Comparison of ENCODE assay signal across 20 cellular contexts in genomic region chr4:125991398-125991797, GRCh38.
"Had no signal": no experiment of that assay in that cellular context is flagged by ENCODE, and none has a peak within 500 bp of the region (broad histone marks: within the 10 kb centered on the region; RNA-seq: fewer than 3 reads in every experiment).

No MANE protein-coding gene starts in this region.

- H3K9me3 ChIP-seq: body of pancreas, colonic mucosa, gastroesophageal sphincter, heart left ventricle, left ventricle myocardium inferior, testis had no signal

- H3K36me3 ChIP-seq: colonic mucosa, gastroesophageal sphincter, heart left ventricle, left ventricle myocardium inferior had no signal

- H3K4me1 ChIP-seq: body of pancreas, colonic mucosa, heart left ventricle, left ventricle myocardium inferior, testis had no signal

- H3K4me1 Mint-ChIP-seq: activated B cell treated with CpG ODN at 0.5 μM for 24 hours; natural killer cell; stimulated activated effector memory CD8-positive, alpha-beta T cell treated with anti-CD3 and anti-CD28 coated beads, Interleukin-12 subunit alpha, Interleukin-12 subunit beta, amount 100 ng/mL, for 72 hours; T-cell had no signal

- H3K27ac Mint-ChIP-seq: activated B cell treated with CpG ODN at 0.5 μM for 24 hours; activated naive CD4-positive, alpha-beta T cell treated with anti-CD3 and anti-CD28 coated beads for 36 hours; natural killer cell; stimulated activated effector memory CD8-positive, alpha-beta T cell treated with anti-CD3 and anti-CD28 coated beads, Interleukin-12 subunit alpha, Interleukin-12 subunit beta, amount 100 ng/mL, for 72 hours; T-cell; type B pancreatic cell had no signal

- H3K4me3 Mint-ChIP-seq: activated B cell treated with CpG ODN at 0.5 μM for 24 hours; activated naive CD4-positive, alpha-beta T cell treated with anti-CD3 and anti-CD28 coated beads for 36 hours; activated T-cell treated with anti-CD3 and anti-CD28 coated beads, Interleukin-2, amount 50 U/mL, for 4 hours; natural killer cell; stimulated activated effector memory CD8-positive, alpha-beta T cell treated with anti-CD3 and anti-CD28 coated beads, Interleukin-12 subunit alpha, Interleukin-12 subunit beta, amount 100 ng/mL, for 72 hours; T-cell; type B pancreatic cell had no signal

- H3K36me3 Mint-ChIP-seq: natural killer cell; stimulated activated effector memory CD8-positive, alpha-beta T cell treated with anti-CD3 and anti-CD28 coated beads, Interleukin-12 subunit alpha, Interleukin-12 subunit beta, amount 100 ng/mL, for 72 hours; T-cell; type B pancreatic cell had no signal

- H3K27me3 Mint-ChIP-seq: activated B cell treated with CpG ODN at 0.5 μM for 24 hours, T-cell had no signal

- H3K4me3 ChIP-seq: body of pancreas, colonic mucosa, gastroesophageal sphincter, heart left ventricle, left ventricle myocardium inferior, testis had no signal

- H3K27me3 ChIP-seq: body of pancreas, colonic mucosa, gastroesophageal sphincter, heart left ventricle, testis had no signal

- H3K27ac ChIP-seq: body of pancreas, colonic mucosa, gastroesophageal sphincter, heart left ventricle, left ventricle myocardium inferior, testis had no signal

- FAIRE-seq: endometrium had no signal

- ATAC-seq: activated T-cell treated with anti-CD3 and anti-CD28 coated beads, Interleukin-2, amount 50 U/mL, for 4 hours; body of pancreas; gastroesophageal sphincter; heart left ventricle; natural killer cell; sciatic nerve; stimulated activated effector memory CD8-positive, alpha-beta T cell treated with anti-CD3 and anti-CD28 coated beads, Interleukin-12 subunit alpha, Interleukin-12 subunit beta, amount 100 ng/mL, for 72 hours; T-cell had no signal

- H3K9me3 Mint-ChIP-seq: activated B cell treated with CpG ODN at 0.5 μM for 24 hours, type B pancreatic cell had no signal

- DNase-seq: activated B cell treated with CpG ODN at 0.5 μM for 24 hours; activated CD4-positive, alpha-beta T cell treated with anti-CD3 and anti-CD28 coated beads for 48 hours; activated CD8-positive, alpha-beta memory T cell treated with anti-CD3 and anti-CD28 coated beads, Interleukin-2, amount 50 U/mL, for 4 hours; activated naive CD4-positive, alpha-beta T cell treated with anti-CD3 and anti-CD28 coated beads for 36 hours; activated T-cell treated with anti-CD3 and anti-CD28 coated beads, Interleukin-2, amount 50 U/mL, for 4 hours; body of pancreas; central memory CD4-positive, alpha-beta T cell; colonic mucosa; erythroblast; heart left ventricle; left ventricle myocardium inferior; natural killer cell; stimulated activated CD4-positive, alpha-beta T cell treated with anti-CD3 and anti-CD28 coated beads, Interleukin-4, amount 100 ng/mL, for 24 hours; T-cell; testis had no signal
